8 cellular contexts compared by ENCODE assay signal in genomic region chr3:49724586-49724985, GRCh38. TPM values are rescaled to one million over a fixed set of nuclear protein-coding genes. Genes with fewer than 3 reads are reported as not detected.
DNase-seq lines count a peak whose midpoint lies in the region; ATAC-seq and TF ChIP-seq lines count a peak whose summit lies in the region.

No MANE protein-coding gene starts in this region.

- H3K4me3 ChIP-seq in epithelial cell of proximal tubule (ENCODE audit: low read depth, low read length), result peak overlapping the region; percentile 99

- H3K9me3 Mint-ChIP-seq in T-cell, result no peaks in the 10 kb centered on the region
- no peaks in the 10 kb centered on the region for H3K9me3 Mint-ChIP-seq in osteocyte (ENCODE audit: unreplicated experiment)

- CTCF ChIA-PET in T-cell (lab: Charles Lee), result interaction anchor here in 1 of 2 donors (1.5 kb wide), 1 partner anchor 185 kb away, joined by 4 read pairs; no protein-coding TSS in a partner anchor

- H3K27me3 Mint-ChIP-seq in T-cell (no peaks in the 10 kb centered on the region), osteocyte (ENCODE audit: unreplicated experiment) (no peaks in the 10 kb centered on the region)

- ATAC-seq in T-cell (replicated peaks in 1 of 4), result peak in 1 of 4 experiments; percentile 30

- H3K4me3 Mint-ChIP-seq in T-cell (peak overlapping the region; percentile 92 to 95 (median 92)), osteocyte (ENCODE audit: unreplicated experiment) (peak overlapping the region; percentile 87)

- POLR2A ChIA-PET in T-cell (lab: Charles Lee), result interaction anchor here in 1 of 2 donors (0.6 kb wide), 1 partner anchor 312 kb away, joined by 8 read pairs; no protein-coding TSS in a partner anchor

- H3K27ac Mint-ChIP-seq in T-cell, result peak overlapping the region; percentile 86 to 92
- H3K27ac Mint-ChIP-seq in osteocyte (ENCODE audit: unreplicated experiment), result peak overlapping the region; percentile 96

- TF ChIP-seq CTCF in GM20000 (IDR thresholded peaks at IDR 0.05; ENCODE audit: extremely low read depth, missing control alignments) (no peak), epithelial cell of proximal tubule (conservative IDR thresholded peaks at IDR 0.05; ENCODE audit: low read depth, low read length) (no peak), osteocyte (IDR thresholded peaks at IDR 0.05) (no peak)

- DNase-seq in GM20000 (ENCODE audit: low spot score) (peak; percentile 58), T-cell (peak in 30 of 34 experiments; percentile 11 to 58 (median 42)), epithelial cell of proximal tubule (ENCODE audit: low read depth) (no peak), osteocyte (ENCODE audit: extremely low spot score, unreplicated experiment) (no peak), AG08395 (ENCODE audit: low spot score) (no peak), NCI-H774 (lab: John Stamatoyannopoulos, UW) (no peak), NCI-H146 (lab: John Stamatoyannopoulos, UW) (no peak), NCI-H69 (lab: John Stamatoyannopoulos, UW) (no peak)

- H3K4me1 Mint-ChIP-seq in T-cell, result peaks cover 26 to 34% (median 31%) of the 10 kb centered on the region in 3 donors
- H3K4me1 Mint-ChIP-seq in osteocyte (ENCODE audit: unreplicated experiment), result peaks cover 20% of the 10 kb centered on the region

- H3K36me3 Mint-ChIP-seq in T-cell (peaks cover 13% of the 10 kb centered on the region), osteocyte (ENCODE audit: unreplicated experiment) (peaks cover 23% of the 10 kb centered on the region)

RNA-seq across cellular contexts. Expression of gene GMPPB, which starts 0.8 kb away (rescaled TPM):
- total RNA-seq in T-cell (10 to 100 TPM; 34.5 to 54.5 (median 39.9) TPM), epithelial cell of proximal tubule (50.4 and 88.9 TPM in 2 replicates), osteocyte (27.3 and 27.5 TPM in 2 replicates)

RNA-seq across cellular contexts. Expression of gene AMIGO3, which starts 5.1 kb away (rescaled TPM):
- total RNA-seq in T-cell (1 to 10 TPM in 1 of 5 donors, under 1 TPM in 2, not detected in 2; 0.20 to 1.4 (median 0.26) TPM), epithelial cell of proximal tubule (0.07 and 0.86 TPM in 2 replicates), osteocyte (not detected in 2 replicates)

RNA-seq across cellular contexts. Expression of gene RNF123, which starts 35.2 kb away (rescaled TPM):
- total RNA-seq in T-cell, result 10 to 100 TPM; 40.9 to 79.8 (median 72.8) TPM
- total RNA-seq in epithelial cell of proximal tubule, result 18.0 and 19.0 TPM in 2 replicates
- 50.9 and 61.0 TPM in 2 replicates for total RNA-seq in osteocyte

RNA-seq across cellular contexts. Expression of gene MST1, which starts 35.3 kb away (rescaled TPM):
- total RNA-seq in T-cell, result 10 to 100 TPM in 4 of 5 donors, 1 to 10 TPM in 1; 9.9 to 16.1 (median 12.6) TPM
- 4.3 and 5.5 TPM in 2 replicates for total RNA-seq in epithelial cell of proximal tubule
- 35.9 and 38.3 TPM in 2 replicates for total RNA-seq in osteocyte

RNA-seq across cellular contexts. Expression of gene APEH, which starts 50.4 kb away (rescaled TPM):
- total RNA-seq in T-cell, result 100 to 1,000 TPM in 4 of 5 donors, 10 to 100 TPM in 1; 82.8 to 162 (median 141) TPM
- total RNA-seq in epithelial cell of proximal tubule, result 126 and 199 TPM in 2 replicates
- total RNA-seq in osteocyte, result 98.5 and 105 TPM in 2 replicates

Comparison
In these comparisons a context has a peak if more than half of its experiments do, and no peak if none do; other contexts are left out.
1. DNase-seq: peak in GM20000 (single experiment) and T-cell (30 of 34); none in epithelial cell of proximal tubule (single experiment), osteocyte (single experiment), AG08395 (single experiment), NCI-H774 (single experiment), NCI-H146 (single experiment) and NCI-H69 (single experiment).